ENCODE assay signal across 2 cellular contexts in genomic region chr10:114687459-114687858, GRCh38.
TF ChIP-seq lines count a peak whose summit lies in the region.

No MANE protein-coding gene starts in this region.

TF ChIP-seq in IMR-90, 13 proteins besides CTCF, POLR2A, EP300 and RAD21:
- TF ChIP-seq MXI1 (IDR thresholded peaks at IDR 0.05; ENCODE audit: borderline replicate concordance, low read depth, low read length) (no peak), FOS (IDR thresholded peaks at IDR 0.05; ENCODE audit: low read depth, low read length) (no peak), MAFK (IDR thresholded peaks at IDR 0.05; ENCODE audit: low read depth, low read length) (no peak), CHD1 (IDR thresholded peaks at IDR 0.05; ENCODE audit: low read depth, low read length) (no peak), RFX5 (IDR thresholded peaks at IDR 0.05; ENCODE audit: low read depth, low read length) (no peak), NFE2L2 (IDR thresholded peaks at IDR 0.05; ENCODE audit: low read depth, low read length) (no peak), CEBPB (IDR thresholded peaks at IDR 0.05; ENCODE audit: low read depth, low read length) (no peak), SMC3 (IDR thresholded peaks at IDR 0.05; ENCODE audit: low read depth, low read length) (no peak), USF2 (IDR thresholded peaks at IDR 0.05; ENCODE audit: low read depth, low read length) (no peak), BHLHE40 (IDR thresholded peaks at IDR 0.05; ENCODE audit: low read depth, low read length) (no peak), ELK1 (IDR thresholded peaks at IDR 0.05; ENCODE audit: borderline replicate concordance, low read depth, low read length) (no peak), MAZ (IDR thresholded peaks at IDR 0.05; ENCODE audit: borderline replicate concordance, low read depth, low read length) (no peak), RCOR1 (IDR thresholded peaks at IDR 0.05; ENCODE audit: insufficient replicate concordance, low read length) (no peak)

TF ChIP-seq in SK-N-SH treated with all-trans-retinoic acid at 6 μM for 48 hours, 23 proteins besides CTCF, POLR2A, EP300 and RAD21:
- TF ChIP-seq ZC3H10 (CRISPR knock-in tag; IDR thresholded peaks at IDR 0.05) (peak; percentile 76; the same call in 1 of the 2 replicates), TSHZ2 (CRISPR knock-in tag; IDR thresholded peaks at IDR 0.05) (peak; percentile 83), CSDC2 (CRISPR knock-in tag; IDR thresholded peaks at IDR 0.05) (no peak), ARNTL (CRISPR knock-in tag; IDR thresholded peaks at IDR 0.05; ENCODE audit: borderline replicate concordance, low read depth) (no peak), OSR1 (CRISPR knock-in tag; IDR thresholded peaks at IDR 0.05) (no peak), POU6F1 (CRISPR knock-in tag; IDR thresholded peaks at IDR 0.05; ENCODE audit: borderline replicate concordance, low read depth) (0 out of 2 replicates have a peak, but pooled peaks have one; percentile 22), TOX (CRISPR knock-in tag; IDR thresholded peaks at IDR 0.05; ENCODE audit: borderline replicate concordance) (peak; percentile 58), ISL1 (CRISPR knock-in tag; IDR thresholded peaks at IDR 0.05) (peak; percentile 97), GLIS3 (CRISPR knock-in tag; IDR thresholded peaks at IDR 0.05) (no peak), ESRRG (CRISPR knock-in tag; IDR thresholded peaks at IDR 0.05) (no peak), BACH2 (CRISPR knock-in tag; IDR thresholded peaks at IDR 0.05; ENCODE audit: borderline replicate concordance) (no peak), ZNF8 (CRISPR knock-in tag; IDR thresholded peaks at IDR 0.05) (peak; percentile 42; the same call in 1 of the 2 replicates), PATZ1 (CRISPR knock-in tag; IDR thresholded peaks at IDR 0.05; ENCODE audit: borderline replicate concordance) (peak; percentile 71; the same call in 1 of the 2 replicates), CSRNP3 (CRISPR knock-in tag; IDR thresholded peaks at IDR 0.05) (peak; percentile 39; the same call in 1 of the 2 replicates), ZNF565 (CRISPR knock-in tag; conservative IDR thresholded peaks at IDR 0.05; ENCODE audit: low read depth) (no peak), SNAI2 (CRISPR knock-in tag; IDR thresholded peaks at IDR 0.05) (no peak), CREB5 (CRISPR knock-in tag; IDR thresholded peaks at IDR 0.05; ENCODE audit: low read depth) (peak; percentile 72; the same call in 1 of the 2 replicates), ZFP30 (CRISPR knock-in tag; IDR thresholded peaks at IDR 0.05) (no peak), ZNF70 (CRISPR knock-in tag; IDR thresholded peaks at IDR 0.05) (no peak), TCF4 (CRISPR knock-in tag; IDR thresholded peaks at IDR 0.05; ENCODE audit: borderline replicate concordance) (peak; percentile 80)
TF ChIP-seq in SK-N-SH treated with all-trans-retinoic acid at 6 μM for 48 hours: peak in this region for 10.
